16 cellular contexts compared by ENCODE assay signal in the genomic region with DNA sequence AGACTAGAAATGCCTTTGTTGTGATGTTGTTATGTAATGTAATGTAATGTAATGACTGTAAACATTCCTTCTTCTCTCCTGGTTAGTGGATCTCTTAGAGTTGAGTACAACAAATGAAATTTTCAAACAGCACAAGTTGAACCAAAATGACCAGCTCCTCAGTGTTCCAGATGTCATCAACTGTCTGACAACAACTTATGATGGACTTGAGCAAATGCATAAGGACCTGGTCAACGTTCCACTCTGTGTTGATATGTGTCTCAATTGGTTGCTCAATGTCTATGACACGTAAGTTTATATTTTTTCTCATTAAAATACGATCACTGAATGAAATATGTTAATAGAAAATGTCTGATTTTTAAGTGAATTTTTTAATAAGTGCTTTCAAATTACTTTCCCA.
DNase-seq lines count a peak whose midpoint lies in the region; ATAC-seq and TF ChIP-seq lines count a peak whose summit lies in the region.
"Had no signal": no experiment of that assay in that cellular context is flagged by ENCODE, and none has a peak within 500 bp of the region (broad histone marks: within the 10 kb centered on the region; RNA-seq: fewer than 3 reads in every experiment).

No MANE protein-coding gene starts in this region.

- H3K9me3 Mint-ChIP-seq in CD8-positive, alpha-beta T cell: no peaks in the 10 kb centered on the region
- H3K9me3 Mint-ChIP-seq in memory B cell: no peaks in the 10 kb centered on the region
- no peaks in the 10 kb centered on the region for H3K9me3 Mint-ChIP-seq in stimulated activated memory B cell treated with anti-CD40 and anti-IgM and Interleukin-4, amounts not matched to agents 10 μg/mL and 1 μg/mL and 100 μg/mL, for 72 hours
- H3K9me3 Mint-ChIP-seq: H9 had no signal

- no peak for ATAC-seq in CD8-positive, alpha-beta T cell
- no peak for ATAC-seq in memory B cell (ENCODE audit: low read depth)
- no peak for ATAC-seq in stimulated activated memory B cell treated with anti-CD40 and anti-IgM and Interleukin-4, amounts not matched to agents 10 μg/mL and 1 μg/mL and 100 μg/mL, for 72 hours

- POLR2A ChIA-PET in CD8-positive, alpha-beta T cell (lab: Charles Lee): interaction anchor here (0.6 kb wide), 1 partner anchor 37 kb away, joined by 3 read pairs; no protein-coding TSS in a partner anchor

- no peak overlapping the region for H3K27ac ChIP-seq in CD8-positive, alpha-beta T cell (ENCODE audit: low read depth, low read length)
- H3K27ac ChIP-seq in caudate nucleus (ENCODE audit: low read depth, low read length): peak overlapping the region; percentile 42

- no peaks in the 10 kb centered on the region for H3K4me1 ChIP-seq in CD8-positive, alpha-beta T cell (ENCODE audit: insufficient read depth, low read length)

- no peak overlapping the region for H3K4me3 ChIP-seq in CD8-positive, alpha-beta T cell (ENCODE audit: low read depth, low read length)

- CTCF ChIA-PET in CD8-positive, alpha-beta T cell (lab: Charles Lee): interaction anchor here (0.7 to 1.2 kb wide), 2 partner anchors 30 to 199 kb away, joined by 3 to 4 read pairs; no protein-coding TSS in a partner anchor

- peaks cover 8% of the 10 kb centered on the region for H3K36me3 ChIP-seq in CD8-positive, alpha-beta T cell (ENCODE audit: insufficient read depth, low read length)

- no peaks in the 10 kb centered on the region for H3K9me3 ChIP-seq in CD8-positive, alpha-beta T cell (ENCODE audit: low read length)
- H3K9me3 ChIP-seq: BE2C had no signal

- intact Hi-C loops in CD8-positive, alpha-beta T cell (cut with DNase I, micrococcal nuclease): no loop called here

- peak overlapping the region; percentile 58 for H3K27ac Mint-ChIP-seq in CD8-positive, alpha-beta T cell
- H3K27ac Mint-ChIP-seq in memory B cell: peak overlapping the region; percentile 50
- peak overlapping the region; percentile 17 for H3K27ac Mint-ChIP-seq in stimulated activated memory B cell treated with anti-CD40 and anti-IgM and Interleukin-4, amounts not matched to agents 10 μg/mL and 1 μg/mL and 100 μg/mL, for 72 hours

- TF ChIP-seq CTCF in CD8-positive, alpha-beta T cell (IDR thresholded peaks at IDR 0.05): no peak

- H3K27me3 ChIP-seq in CD8-positive, alpha-beta T cell (ENCODE audit: insufficient read depth, low read length): no peaks in the 10 kb centered on the region
- H3K27me3 ChIP-seq: BE2C had no signal

- no peaks in the 10 kb centered on the region for H3K27me3 Mint-ChIP-seq in CD8-positive, alpha-beta T cell (ENCODE audit: low read depth)
- H3K27me3 Mint-ChIP-seq in memory B cell: no peaks in the 10 kb centered on the region
- no peaks in the 10 kb centered on the region for H3K27me3 Mint-ChIP-seq in stimulated activated memory B cell treated with anti-CD40 and anti-IgM and Interleukin-4, amounts not matched to agents 10 μg/mL and 1 μg/mL and 100 μg/mL, for 72 hours
- H3K27me3 Mint-ChIP-seq: CD4-positive, CD25-positive, alpha-beta regulatory T cell had no signal

- peaks cover 66% of the 10 kb centered on the region for H3K36me3 Mint-ChIP-seq in CD8-positive, alpha-beta T cell
- peaks cover 32% of the 10 kb centered on the region for H3K36me3 Mint-ChIP-seq in memory B cell
- H3K36me3 Mint-ChIP-seq in stimulated activated memory B cell treated with anti-CD40 and anti-IgM and Interleukin-4, amounts not matched to agents 10 μg/mL and 1 μg/mL and 100 μg/mL, for 72 hours: peaks cover 47% of the 10 kb centered on the region

- DNase-seq in CD8-positive, alpha-beta T cell: no peak
- DNase-seq in caudate nucleus (lab: John Stamatoyannopoulos, UW) (no peak), memory B cell (ENCODE audit: low spot score in 2 of 2) (no peak), NCI-H226 (no peak), LoVo (ENCODE audit: low spot score) (no peak), NCI-H2107 (lab: John Stamatoyannopoulos, UW) (no peak), NOMO-1 (lab: John Stamatoyannopoulos, UW; ENCODE audit: unreplicated experiment in 2 of 2) (no peak)
- DNase-seq: 8988T; BE2C; C1 segment of cervical spinal cord; CD4-positive, CD25-positive, alpha-beta regulatory T cell; DMS153; DMS79; GDM1; H9 had no signal

- H3K4me3 Mint-ChIP-seq in CD8-positive, alpha-beta T cell: no peak overlapping the region
- H3K4me3 Mint-ChIP-seq in memory B cell: no peak overlapping the region
- H3K4me3 Mint-ChIP-seq in stimulated activated memory B cell treated with anti-CD40 and anti-IgM and Interleukin-4, amounts not matched to agents 10 μg/mL and 1 μg/mL and 100 μg/mL, for 72 hours: no peak overlapping the region
- H3K4me3 Mint-ChIP-seq: CD4-positive, CD25-positive, alpha-beta regulatory T cell; H9 had no signal

- H3K4me1 Mint-ChIP-seq in CD8-positive, alpha-beta T cell (ENCODE audit: low read depth): peaks cover 6% of the 10 kb centered on the region
- H3K4me1 Mint-ChIP-seq in memory B cell: peaks cover 3% of the 10 kb centered on the region
- peaks cover 11% of the 10 kb centered on the region for H3K4me1 Mint-ChIP-seq in stimulated activated memory B cell treated with anti-CD40 and anti-IgM and Interleukin-4, amounts not matched to agents 10 μg/mL and 1 μg/mL and 100 μg/mL, for 72 hours
